ENCODE assay signal across 12 cellular contexts in the genomic region with DNA sequence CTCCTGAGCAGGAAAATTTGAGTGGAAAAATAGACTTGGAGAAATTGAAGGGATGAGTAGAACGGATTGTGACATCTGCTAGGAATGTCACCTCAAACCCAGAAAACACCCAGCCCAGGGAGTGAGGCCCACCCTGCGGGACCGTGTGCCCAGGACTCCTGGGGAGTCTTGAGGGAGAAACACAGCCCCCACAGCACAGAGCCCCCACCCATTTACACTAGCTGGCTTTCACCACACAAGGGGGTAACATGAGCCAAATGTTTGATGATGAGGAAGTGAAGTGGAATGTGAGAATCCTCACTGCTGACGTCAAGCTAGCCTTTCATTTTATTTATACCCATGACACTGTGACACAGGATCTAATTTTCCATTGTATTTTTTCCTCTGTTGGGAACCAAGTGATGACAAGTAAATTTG. TPM values are rescaled to one million over a fixed set of nuclear protein-coding genes. Genes with fewer than 3 reads are reported as not detected.
DNase-seq lines count a peak whose midpoint lies in the region; ATAC-seq and TF ChIP-seq lines count a peak whose summit lies in the region.
"Had no signal": no experiment of that assay in that cellular context is flagged by ENCODE, and none has a peak within 500 bp of the region (broad histone marks: within the 10 kb centered on the region; RNA-seq: fewer than 3 reads in every experiment).

No MANE protein-coding gene starts in this region.

- POLR2A ChIA-PET in BJ (lab: Charles Lee), result interaction anchor here (0.5 kb wide), 1 partner anchor 21 kb away, joined by 5 read pairs; no protein-coding TSS in a partner anchor

- TF ChIP-seq CTCF in BJ (IDR thresholded peaks at IDR 0.05; ENCODE audit: insufficient read depth, low read depth, low read length), result no peak
- no peak for TF ChIP-seq CTCF in esophagus muscularis mucosa (IDR thresholded peaks at IDR 0.05)
- TF ChIP-seq CTCF in prostate gland (IDR thresholded peaks at IDR 0.05), result no peak

- H3K4me3 ChIP-seq in BJ (ENCODE audit: low read depth, low read length) (no peak overlapping the region), esophagus muscularis mucosa (peak overlapping the region in 1 of 4 donors; percentile 25), prostate gland (no peak overlapping the region)

- H3K27ac ChIP-seq in esophagus muscularis mucosa (replicated peaks in 1 of 4), result peak overlapping the region in 3 of 4 donors; percentile 38 to 63 (median 48)
- peak overlapping the region; percentile 61 to 71 for H3K27ac ChIP-seq in prostate gland

- ATAC-seq in HG03378 (IDR thresholded peaks at IDR 0.05; ENCODE audit: unreplicated experiment) (no peak), HG02610 (IDR thresholded peaks at IDR 0.05; ENCODE audit: unreplicated experiment) (no peak), HG02678 (IDR thresholded peaks at IDR 0.05; ENCODE audit: unreplicated experiment) (no peak)
- ATAC-seq: naive thymus-derived CD8-positive, alpha-beta T cell had no signal

- no peak for TF ChIP-seq EP300 in esophagus muscularis mucosa (IDR thresholded peaks at IDR 0.05)

- 30% methylated on average over 4 of the region's 4 CpGs for WGBS in esophagus muscularis mucosa
- 44% methylated on average over 4 of the region's 4 CpGs for WGBS in prostate gland

- H3K27me3 ChIP-seq in BJ (ENCODE audit: control insufficient read depth, insufficient read depth, low read length) (no peaks in the 10 kb centered on the region; the same call in 1 of the 2 replicates), esophagus muscularis mucosa (no peaks in the 10 kb centered on the region), prostate gland (replicated peaks; ENCODE audit: insufficient read depth) (no peaks in the 10 kb centered on the region)

- CTCF ChIA-PET in BJ (lab: Yijun Ruan, JAX), result interaction anchor here (0.7 to 1.2 kb wide), 2 partner anchors 23 to 325 kb away, joined by 3 read pairs; no protein-coding TSS in a partner anchor

- TF ChIP-seq POLR2A in esophagus muscularis mucosa (IDR thresholded peaks at IDR 0.05; ENCODE audit: low read depth), result no peak
- TF ChIP-seq POLR2A in prostate gland (IDR thresholded peaks at IDR 0.05), result no peak

- H3K36me3 ChIP-seq in BJ (ENCODE audit: control insufficient read depth, insufficient read depth, low read length) (no peaks in the 10 kb centered on the region), esophagus muscularis mucosa (no peaks in the 10 kb centered on the region), prostate gland (no peaks in the 10 kb centered on the region)

- DNase-seq in BJ (ENCODE audit: low read depth) (peak; percentile 75), NCI-H460 (ENCODE audit: extremely low read depth, low read depth) (peak; percentile 89), esophagus muscularis mucosa (ENCODE audit: extremely low spot score) (peak; percentile 77), prostate gland (ENCODE audit: low spot score) (no peak)
- DNase-seq in activated naive CD4-positive, alpha-beta T cell treated with Interleukin-2 at 50 U/mL for 16 hours, result no peak
- DNase-seq: activated CD4-positive, alpha-beta T cell treated with anti-CD3 and anti-CD28 coated beads, Interleukin-2, amount 50 U/mL, for 1 hour; naive thymus-derived CD8-positive, alpha-beta T cell; NCI-H1436 treated with DMSO at 0.1 percent for 48 hours; stimulated activated naive CD4-positive, alpha-beta T cell had no signal

- peaks cover 19 to 24% (median 21%) of the 10 kb centered on the region in 4 donors for H3K4me1 ChIP-seq in esophagus muscularis mucosa
- H3K4me1 ChIP-seq in prostate gland (replicated peaks), result peaks cover 15% of the 10 kb centered on the region

- intact Hi-C loops in esophagus muscularis mucosa (cut with DNase I), result no loop called here
- intact Hi-C loops in prostate gland (cut with DNase I), result no loop called here

- H3K9me3 ChIP-seq in esophagus muscularis mucosa (no peaks in the 10 kb centered on the region), prostate gland (no peaks in the 10 kb centered on the region)

RNA-seq across cellular contexts. Expression of gene PDE8B, which starts 42.8 kb away (rescaled TPM):
- 2.2 TPM in 2 replicates for polyA plus RNA-seq in BJ (2011; rRNA removed)
- 1.3 and 1.5 TPM in 2 replicates for polyA minus RNA-seq in BJ (2011; rRNA and poly(A)+ RNA removed)
- 1.5 and 1.9 TPM in 2 replicates for total RNA-seq in NCI-H460 (2014; rRNA removed; shearing (Covaris generic))
- polyA plus RNA-seq in NCI-H460 (2014; cell fraction: nucleus; rRNA removed), result 3.2 and 6.3 TPM in 2 replicates
- 1 to 10 TPM in 2 of 4 donors, under 1 TPM in 2; 0.83 to 7.1 (median 1.5) TPM for total RNA-seq in esophagus muscularis mucosa
- 10 to 100 TPM; 25.6 to 66.0 TPM for total RNA-seq in prostate gland

Comparison
In these comparisons a context has a peak if more than half of its experiments do, and no peak if none do; other contexts are left out.
1. DNase-seq: peak in BJ (single experiment), NCI-H460 (single experiment) and esophagus muscularis mucosa (single experiment); none in prostate gland (single experiment) and activated naive CD4-positive, alpha-beta T cell treated with Interleukin-2 at 50 U/mL for 16 hours (single experiment).